22 cellular contexts compared by ENCODE assay signal in genomic region chr5:105428461-105429129, GRCh38.
"Had no signal": no experiment of that assay in that cellular context is flagged by ENCODE, and none has a peak within 500 bp of the region (broad histone marks: within the 10 kb centered on the region; RNA-seq: fewer than 3 reads in every experiment).

No MANE protein-coding gene starts in this region.

- H3K27ac ChIP-seq: colonic mucosa, foreskin keratinocyte, hepatocyte, left ventricle myocardium inferior, lower lobe of right lung, neural progenitor cell, ovary, thoracic aorta, transverse colon had no signal

- H3K4me1 ChIP-seq: colonic mucosa, foreskin keratinocyte, left ventricle myocardium inferior, lower lobe of right lung, neural progenitor cell, transverse colon had no signal

- H3K9me3 ChIP-seq: colonic mucosa, left ventricle myocardium inferior, lower lobe of right lung, ovary, thoracic aorta, transverse colon had no signal

- ATAC-seq: foreskin keratinocyte; left cardiac atrium; lower lobe of right lung; natural killer cell; sciatic nerve; stimulated activated naive B cell treated with anti-CD40 and anti-IgM and Interleukin-4, amounts not matched to agents 10 μg/mL and 1 μg/mL and 100 μg/mL, for 72 hours; stimulated activated naive CD8-positive, alpha-beta T cell treated with anti-CD3 and anti-CD28 coated beads, Interleukin-15, amount 100 ng/mL, for 72 hours had no signal

- H3K36me3 ChIP-seq: colonic mucosa, left ventricle myocardium inferior, lower lobe of right lung, neural progenitor cell, ovary, thoracic aorta, transverse colon had no signal

- H3K27me3 ChIP-seq: colonic mucosa, foreskin keratinocyte, hepatocyte, neural progenitor cell, ovary, transverse colon had no signal

- H3K4me3 ChIP-seq: colonic mucosa, hepatocyte, left ventricle myocardium inferior, lower lobe of right lung, neural progenitor cell, ovary, thoracic aorta, transverse colon had no signal

- DNase-seq: colonic mucosa; effector CD4-positive, alpha-beta T cell; endodermal cell; erythroblast; foreskin keratinocyte; head of caudate nucleus; kidney; left cardiac atrium; left ventricle myocardium inferior; lower lobe of right lung; natural killer cell; nucleus accumbens; ovary; stimulated activated CD4-positive, alpha-beta T cell treated with anti-CD3 and anti-CD28 coated beads, Interleukin-2, amount 100 ng/mL, for 24 hours; stimulated activated CD4-positive, alpha-beta T cell treated with anti-CD3 and anti-CD28 coated beads, Interleukin-4, amount 100 ng/mL, for 4 hours; stimulated activated naive B cell treated with anti-CD40 and anti-IgM and Interleukin-4, amounts not matched to agents 10 μg/mL and 1 μg/mL and 100 μg/mL, for 72 hours; stimulated activated naive CD8-positive, alpha-beta T cell treated with anti-CD3 and anti-CD28 coated beads, Interleukin-15, amount 100 ng/mL, for 72 hours; transverse colon had no signal
